Comparison of ENCODE assay signal across 8 cellular contexts in genomic region chr13:44300895-44301638, GRCh38.
A peak's percentile ranks its signal among the peaks of the same experiment; 100 is the strongest.
DNase-seq lines count a peak whose midpoint lies in the region; ATAC-seq and TF ChIP-seq lines count a peak whose summit lies in the region.

No MANE protein-coding gene starts in this region.

- H3K9me3 ChIP-seq in SK-N-MC (ENCODE audit: low read depth, low read length) (no peaks in the 10 kb centered on the region), cardiac muscle cell (ENCODE audit: low read depth) (no peaks in the 10 kb centered on the region), thoracic aorta (no peaks in the 10 kb centered on the region)

- peak; percentile 68 for ATAC-seq in GM19328 (IDR thresholded peaks at IDR 0.05; ENCODE audit: unreplicated experiment)
- peak; percentile 82 for ATAC-seq in HG03378 (IDR thresholded peaks at IDR 0.05; ENCODE audit: unreplicated experiment)
- peak; percentile 82 for ATAC-seq in thoracic aorta (ENCODE audit: insufficient number of reproducible peaks, low FRiP score, low read depth)
- ATAC-seq in HG02970 (IDR thresholded peaks at IDR 0.05; ENCODE audit: low FRiP score, unreplicated experiment), result no peak

- H3K4me1 ChIP-seq in cardiac muscle cell (ENCODE audit: low read depth) (peaks cover 22% of the 10 kb centered on the region), thoracic aorta (ENCODE audit: control insufficient read depth in 1 of 2, low read depth in 2 of 2) (peaks cover 28 to 78% of the 10 kb centered on the region in 2 donors)

- no peaks in the 10 kb centered on the region for H3K36me3 ChIP-seq in SK-N-MC (ENCODE audit: insufficient read depth, low read length)
- H3K36me3 ChIP-seq in cardiac muscle cell, result no peaks in the 10 kb centered on the region
- H3K36me3 ChIP-seq in thoracic aorta, result no peaks in the 10 kb centered on the region

- H3K27me3 ChIP-seq in cardiac muscle cell, result no peaks in the 10 kb centered on the region
- H3K27me3 ChIP-seq in thoracic aorta (replicated peaks; ENCODE audit: insufficient read depth), result no peaks in the 10 kb centered on the region

- no peak overlapping the region for H3K9ac ChIP-seq in SK-N-MC (ENCODE audit: insufficient read length)

- TF ChIP-seq CTCF in cardiac muscle cell (IDR thresholded peaks at IDR 0.05; ENCODE audit: low read depth, low read length) (no peak), thoracic aorta (IDR thresholded peaks at IDR 0.05) (peak; percentile 36)

- no peak overlapping the region for H3K4me3 ChIP-seq in SK-N-MC
- no peak overlapping the region for H3K4me3 ChIP-seq in cardiac muscle cell
- no peak overlapping the region for H3K4me3 ChIP-seq in thoracic aorta

- DNase-seq in COLO668 (lab: John Stamatoyannopoulos, UW; ENCODE audit: unreplicated experiment), result peak; percentile 67
- peak; percentile 1 for DNase-seq in SK-N-MC (ENCODE audit: low read depth, low spot score)
- peak; percentile 56 to 86 for DNase-seq in cardiac muscle cell (ENCODE audit: low read depth in 1 of 2, low spot score in 1 of 2)
- no peak for DNase-seq in thoracic aorta (ENCODE audit: low spot score)
- DNase-seq in NCI-H748 treated with DMSO at 0.1 percent for 48 hours (lab: John Stamatoyannopoulos, UW), result no peak

- H3K27ac ChIP-seq in SK-N-MC, result no peak overlapping the region
- H3K27ac ChIP-seq in cardiac muscle cell, result peak overlapping the region; percentile 46
- peak overlapping the region; percentile 26 to 40 for H3K27ac ChIP-seq in thoracic aorta

Comparison
In these comparisons a context has a peak if more than half of its experiments do, and no peak if none do; other contexts are left out.
1. DNase-seq: peak in COLO668 (single experiment), SK-N-MC (single experiment) and cardiac muscle cell (2 of 2); none in thoracic aorta (single experiment) and NCI-H748 treated with DMSO at 0.1 percent for 48 hours (single experiment).